1 cellular context compared by ENCODE assay signal in the genomic region with DNA sequence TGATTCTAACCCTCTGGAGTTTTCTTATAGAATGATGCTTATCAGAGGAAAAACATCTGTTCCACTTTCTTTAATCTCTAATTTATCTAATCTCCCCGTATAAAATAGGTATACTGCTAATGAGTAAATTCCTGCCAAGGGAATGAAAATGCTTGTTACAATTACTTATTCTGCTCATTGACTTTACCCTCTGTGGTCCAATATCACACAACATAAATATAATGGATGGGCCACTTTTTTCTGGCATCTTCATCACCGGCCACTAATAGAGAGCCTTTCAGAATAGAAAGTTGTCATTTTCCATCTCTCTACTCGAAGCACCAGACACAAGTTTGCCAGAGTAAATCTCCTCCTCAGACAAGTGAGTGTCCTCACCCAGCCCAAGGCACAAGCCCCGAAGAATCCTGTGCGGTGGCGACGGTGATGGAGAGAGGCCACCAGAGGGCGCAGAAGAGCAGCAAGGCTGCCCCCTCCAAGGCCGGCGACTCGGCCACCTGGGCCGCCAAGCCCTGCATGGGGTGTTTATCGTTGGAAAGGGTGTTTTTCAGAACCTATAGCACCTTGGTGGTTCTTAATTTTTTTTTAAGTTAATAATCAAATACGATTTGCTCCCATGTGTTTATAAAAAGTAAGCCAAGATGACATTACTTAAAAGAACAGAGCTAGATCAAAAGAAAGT.
A peak's percentile ranks its signal among the peaks of the same experiment; 100 is the strongest.
TF ChIP-seq lines count a peak whose summit lies in the region.

No MANE protein-coding gene starts in this region.

TF ChIP-seq in HepG2, 621 proteins besides CTCF, POLR2A, EP300 and RAD21 (continued from another document and continues in another):
- TF ChIP-seq, protein P1, sequence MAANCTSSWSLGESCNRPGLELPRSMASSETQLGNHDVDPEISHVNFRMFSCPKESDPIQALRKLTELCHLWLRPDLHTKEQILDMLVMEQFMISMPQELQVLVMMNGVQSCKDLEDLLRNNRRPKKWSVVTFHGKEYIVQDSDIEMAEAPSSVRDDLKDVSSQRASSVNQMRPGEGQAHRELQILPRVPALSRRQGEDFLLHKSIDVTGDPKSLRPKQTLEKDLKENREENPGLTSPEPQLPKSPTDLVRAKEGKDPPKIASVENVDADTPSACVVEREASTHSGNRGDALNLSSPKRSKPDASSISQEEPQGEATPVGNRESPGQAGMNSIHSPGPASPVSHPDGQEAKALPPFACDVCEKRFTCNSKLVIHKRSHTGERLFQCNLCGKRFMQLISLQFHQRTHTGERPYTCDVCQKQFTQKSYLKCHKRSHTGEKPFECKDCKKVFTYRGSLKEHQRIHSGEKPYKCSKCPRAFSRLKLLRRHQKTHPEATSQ (CRISPR knock-in tag; IDR thresholded peaks at IDR 0.05; ENCODE audit: borderline replicate concordance) = no peak
- TF ChIP-seq KMT2A (CRISPR knock-in tag; IDR thresholded peaks at IDR 0.05) (0 out of 2 replicates have a peak, but pooled peaks have one; percentile 26), NFATC3 (CRISPR knock-in tag; IDR thresholded peaks at IDR 0.05) (no peak), ARNTL (CRISPR knock-in tag; IDR thresholded peaks at IDR 0.05) (no peak), SP1 (IDR thresholded peaks at IDR 0.05) (no peak), SP1 (CRISPR knock-in tag; IDR thresholded peaks at IDR 0.05) (no peak), MAFF (IDR thresholded peaks at IDR 0.05; ENCODE audit: low read depth, low read length) (no peak), PAX8 (CRISPR knock-in tag; IDR thresholded peaks at IDR 0.05; ENCODE audit: borderline replicate concordance) (no peak), GABPB1 (CRISPR knock-in tag; IDR thresholded peaks at IDR 0.05) (peak; percentile 60; the same call in 1 of the 2 replicates), SOX5 (CRISPR knock-in tag; IDR thresholded peaks at IDR 0.05; ENCODE audit: borderline replicate concordance) (0 out of 2 replicates have a peak, but pooled peaks have one; percentile 23), ZNF121 (CRISPR knock-in tag; IDR thresholded peaks at IDR 0.05) (no peak), JARID2 (CRISPR knock-in tag; IDR thresholded peaks at IDR 0.05; ENCODE audit: insufficient replicate concordance) (no peak), ZSCAN29 (CRISPR knock-in tag; conservative IDR thresholded peaks at IDR 0.05) (no peak), ISX (CRISPR knock-in tag; conservative IDR thresholded peaks at IDR 0.05) (no peak), SOX13 (IDR thresholded peaks at IDR 0.05) (no peak), SOX13 (CRISPR knock-in tag; conservative IDR thresholded peaks at IDR 0.05 in 1 of 2, IDR thresholded peaks at IDR 0.05 in 1 of 2) (no peak), RELA (CRISPR knock-in tag; IDR thresholded peaks at IDR 0.05) (no peak), SALL1 (CRISPR knock-in tag; IDR thresholded peaks at IDR 0.05) (peak; percentile 63; the same call in 1 of the 2 replicates), ZNF598 (CRISPR knock-in tag; IDR thresholded peaks at IDR 0.05; ENCODE audit: borderline replicate concordance) (no peak), TEAD3 (CRISPR knock-in tag; optimal IDR thresholded peaks at IDR 0.05; ENCODE audit: borderline replicate concordance) (no peak), ZNF263 (CRISPR knock-in tag; IDR thresholded peaks at IDR 0.05) (no peak), BRD4 (CRISPR knock-in tag; IDR thresholded peaks at IDR 0.05) (no peak), ZNF878 (CRISPR knock-in tag; IDR thresholded peaks at IDR 0.05) (no peak; the same call in 1 of the 2 replicates), NFE2 (CRISPR knock-in tag; IDR thresholded peaks at IDR 0.05) (no peak)
- TF ChIP-seq, protein P2, sequence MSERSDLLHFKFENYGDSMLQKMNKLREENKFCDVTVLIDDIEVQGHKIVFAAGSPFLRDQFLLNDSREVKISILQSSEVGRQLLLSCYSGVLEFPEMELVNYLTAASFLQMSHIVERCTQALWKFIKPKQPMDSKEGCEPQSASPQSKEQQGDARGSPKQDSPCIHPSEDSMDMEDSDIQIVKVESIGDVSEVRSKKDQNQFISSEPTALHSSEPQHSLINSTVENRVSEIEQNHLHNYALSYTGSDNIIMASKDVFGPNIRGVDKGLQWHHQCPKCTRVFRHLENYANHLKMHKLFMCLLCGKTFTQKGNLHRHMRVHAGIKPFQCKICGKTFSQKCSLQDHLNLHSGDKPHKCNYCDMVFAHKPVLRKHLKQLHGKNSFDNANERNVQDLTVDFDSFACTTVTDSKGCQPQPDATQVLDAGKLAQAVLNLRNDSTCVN (CRISPR knock-in tag; IDR thresholded peaks at IDR 0.05; ENCODE audit: borderline replicate concordance) = peak; percentile 49; the same call in 1 of the 2 replicates
- TF ChIP-seq, protein P3, sequence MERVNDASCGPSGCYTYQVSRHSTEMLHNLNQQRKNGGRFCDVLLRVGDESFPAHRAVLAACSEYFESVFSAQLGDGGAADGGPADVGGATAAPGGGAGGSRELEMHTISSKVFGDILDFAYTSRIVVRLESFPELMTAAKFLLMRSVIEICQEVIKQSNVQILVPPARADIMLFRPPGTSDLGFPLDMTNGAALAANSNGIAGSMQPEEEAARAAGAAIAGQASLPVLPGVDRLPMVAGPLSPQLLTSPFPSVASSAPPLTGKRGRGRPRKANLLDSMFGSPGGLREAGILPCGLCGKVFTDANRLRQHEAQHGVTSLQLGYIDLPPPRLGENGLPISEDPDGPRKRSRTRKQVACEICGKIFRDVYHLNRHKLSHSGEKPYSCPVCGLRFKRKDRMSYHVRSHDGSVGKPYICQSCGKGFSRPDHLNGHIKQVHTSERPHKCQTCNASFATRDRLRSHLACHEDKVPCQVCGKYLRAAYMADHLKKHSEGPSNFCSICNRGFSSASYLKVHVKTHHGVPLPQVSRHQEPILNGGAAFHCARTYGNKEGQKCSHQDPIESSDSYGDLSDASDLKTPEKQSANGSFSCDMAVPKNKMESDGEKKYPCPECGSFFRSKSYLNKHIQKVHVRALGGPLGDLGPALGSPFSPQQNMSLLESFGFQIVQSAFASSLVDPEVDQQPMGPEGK (CRISPR knock-in tag; IDR thresholded peaks at IDR 0.05) = no peak; the same call in 1 of the 2 replicates
- TF ChIP-seq, protein P4, sequence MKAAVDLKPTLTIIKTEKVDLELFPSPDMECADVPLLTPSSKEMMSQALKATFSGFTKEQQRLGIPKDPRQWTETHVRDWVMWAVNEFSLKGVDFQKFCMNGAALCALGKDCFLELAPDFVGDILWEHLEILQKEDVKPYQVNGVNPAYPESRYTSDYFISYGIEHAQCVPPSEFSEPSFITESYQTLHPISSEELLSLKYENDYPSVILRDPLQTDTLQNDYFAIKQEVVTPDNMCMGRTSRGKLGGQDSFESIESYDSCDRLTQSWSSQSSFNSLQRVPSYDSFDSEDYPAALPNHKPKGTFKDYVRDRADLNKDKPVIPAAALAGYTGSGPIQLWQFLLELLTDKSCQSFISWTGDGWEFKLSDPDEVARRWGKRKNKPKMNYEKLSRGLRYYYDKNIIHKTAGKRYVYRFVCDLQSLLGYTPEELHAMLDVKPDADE (CRISPR knock-in tag; IDR thresholded peaks at IDR 0.05) = no peak
- TF ChIP-seq, protein P5, sequence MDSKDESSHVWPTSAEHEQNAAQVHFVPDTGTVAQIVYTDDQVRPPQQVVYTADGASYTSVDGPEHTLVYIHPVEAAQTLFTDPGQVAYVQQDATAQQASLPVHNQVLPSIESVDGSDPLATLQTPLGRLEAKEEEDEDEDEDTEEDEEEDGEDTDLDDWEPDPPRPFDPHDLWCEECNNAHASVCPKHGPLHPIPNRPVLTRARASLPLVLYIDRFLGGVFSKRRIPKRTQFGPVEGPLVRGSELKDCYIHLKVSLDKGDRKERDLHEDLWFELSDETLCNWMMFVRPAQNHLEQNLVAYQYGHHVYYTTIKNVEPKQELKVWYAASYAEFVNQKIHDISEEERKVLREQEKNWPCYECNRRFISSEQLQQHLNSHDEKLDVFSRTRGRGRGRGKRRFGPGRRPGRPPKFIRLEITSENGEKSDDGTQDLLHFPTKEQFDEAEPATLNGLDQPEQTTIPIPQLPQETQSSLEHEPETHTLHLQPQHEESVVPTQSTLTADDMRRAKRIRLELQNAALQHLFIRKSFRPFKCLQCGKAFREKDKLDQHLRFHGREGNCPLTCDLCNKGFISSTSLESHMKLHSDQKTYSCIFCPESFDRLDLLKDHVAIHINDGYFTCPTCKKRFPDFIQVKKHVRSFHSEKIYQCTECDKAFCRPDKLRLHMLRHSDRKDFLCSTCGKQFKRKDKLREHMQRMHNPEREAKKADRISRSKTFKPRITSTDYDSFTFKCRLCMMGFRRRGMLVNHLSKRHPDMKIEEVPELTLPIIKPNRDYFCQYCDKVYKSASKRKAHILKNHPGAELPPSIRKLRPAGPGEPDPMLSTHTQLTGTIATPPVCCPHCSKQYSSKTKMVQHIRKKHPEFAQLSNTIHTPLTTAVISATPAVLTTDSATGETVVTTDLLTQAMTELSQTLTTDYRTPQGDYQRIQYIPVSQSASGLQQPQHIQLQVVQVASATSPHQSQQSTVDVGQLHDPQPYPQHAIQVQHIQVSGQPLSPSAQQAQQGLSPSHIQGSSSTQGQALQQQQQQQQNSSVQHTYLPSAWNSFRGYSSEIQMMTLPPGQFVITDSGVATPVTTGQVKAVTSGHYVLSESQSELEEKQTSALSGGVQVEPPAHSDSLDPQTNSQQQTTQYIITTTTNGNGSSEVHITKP (CRISPR knock-in tag; IDR thresholded peaks at IDR 0.05; ENCODE audit: low read depth) = no peak
- TF ChIP-seq, protein P6, sequence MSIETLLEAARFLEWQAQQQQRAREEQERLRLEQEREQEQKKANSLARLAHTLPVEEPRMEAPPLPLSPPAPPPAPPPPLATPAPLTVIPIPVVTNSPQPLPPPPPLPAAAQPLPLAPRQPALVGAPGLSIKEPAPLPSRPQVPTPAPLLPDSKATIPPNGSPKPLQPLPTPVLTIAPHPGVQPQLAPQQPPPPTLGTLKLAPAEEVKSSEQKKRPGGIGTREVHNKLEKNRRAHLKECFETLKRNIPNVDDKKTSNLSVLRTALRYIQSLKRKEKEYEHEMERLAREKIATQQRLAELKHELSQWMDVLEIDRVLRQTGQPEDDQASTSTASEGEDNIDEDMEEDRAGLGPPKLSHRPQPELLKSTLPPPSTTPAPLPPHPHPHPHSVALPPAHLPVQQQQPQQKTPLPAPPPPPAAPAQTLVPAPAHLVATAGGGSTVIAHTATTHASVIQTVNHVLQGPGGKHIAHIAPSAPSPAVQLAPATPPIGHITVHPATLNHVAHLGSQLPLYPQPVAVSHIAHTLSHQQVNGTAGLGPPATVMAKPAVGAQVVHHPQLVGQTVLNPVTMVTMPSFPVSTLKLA (IDR thresholded peaks at IDR 0.05) = no peak
- TF ChIP-seq, protein P7, sequence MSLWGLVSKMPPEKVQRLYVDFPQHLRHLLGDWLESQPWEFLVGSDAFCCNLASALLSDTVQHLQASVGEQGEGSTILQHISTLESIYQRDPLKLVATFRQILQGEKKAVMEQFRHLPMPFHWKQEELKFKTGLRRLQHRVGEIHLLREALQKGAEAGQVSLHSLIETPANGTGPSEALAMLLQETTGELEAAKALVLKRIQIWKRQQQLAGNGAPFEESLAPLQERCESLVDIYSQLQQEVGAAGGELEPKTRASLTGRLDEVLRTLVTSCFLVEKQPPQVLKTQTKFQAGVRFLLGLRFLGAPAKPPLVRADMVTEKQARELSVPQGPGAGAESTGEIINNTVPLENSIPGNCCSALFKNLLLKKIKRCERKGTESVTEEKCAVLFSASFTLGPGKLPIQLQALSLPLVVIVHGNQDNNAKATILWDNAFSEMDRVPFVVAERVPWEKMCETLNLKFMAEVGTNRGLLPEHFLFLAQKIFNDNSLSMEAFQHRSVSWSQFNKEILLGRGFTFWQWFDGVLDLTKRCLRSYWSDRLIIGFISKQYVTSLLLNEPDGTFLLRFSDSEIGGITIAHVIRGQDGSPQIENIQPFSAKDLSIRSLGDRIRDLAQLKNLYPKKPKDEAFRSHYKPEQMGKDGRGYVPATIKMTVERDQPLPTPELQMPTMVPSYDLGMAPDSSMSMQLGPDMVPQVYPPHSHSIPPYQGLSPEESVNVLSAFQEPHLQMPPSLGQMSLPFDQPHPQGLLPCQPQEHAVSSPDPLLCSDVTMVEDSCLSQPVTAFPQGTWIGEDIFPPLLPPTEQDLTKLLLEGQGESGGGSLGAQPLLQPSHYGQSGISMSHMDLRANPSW (CRISPR knock-in tag; IDR thresholded peaks at IDR 0.05; ENCODE audit: borderline replicate concordance) = no peak
- TF ChIP-seq, protein P8, sequence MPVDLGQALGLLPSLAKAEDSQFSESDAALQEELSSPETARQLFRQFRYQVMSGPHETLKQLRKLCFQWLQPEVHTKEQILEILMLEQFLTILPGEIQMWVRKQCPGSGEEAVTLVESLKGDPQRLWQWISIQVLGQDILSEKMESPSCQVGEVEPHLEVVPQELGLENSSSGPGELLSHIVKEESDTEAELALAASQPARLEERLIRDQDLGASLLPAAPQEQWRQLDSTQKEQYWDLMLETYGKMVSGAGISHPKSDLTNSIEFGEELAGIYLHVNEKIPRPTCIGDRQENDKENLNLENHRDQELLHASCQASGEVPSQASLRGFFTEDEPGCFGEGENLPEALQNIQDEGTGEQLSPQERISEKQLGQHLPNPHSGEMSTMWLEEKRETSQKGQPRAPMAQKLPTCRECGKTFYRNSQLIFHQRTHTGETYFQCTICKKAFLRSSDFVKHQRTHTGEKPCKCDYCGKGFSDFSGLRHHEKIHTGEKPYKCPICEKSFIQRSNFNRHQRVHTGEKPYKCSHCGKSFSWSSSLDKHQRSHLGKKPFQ (CRISPR knock-in tag; IDR thresholded peaks at IDR 0.05; ENCODE audit: insufficient replicate concordance) = no peak
- TF ChIP-seq, protein P9, sequence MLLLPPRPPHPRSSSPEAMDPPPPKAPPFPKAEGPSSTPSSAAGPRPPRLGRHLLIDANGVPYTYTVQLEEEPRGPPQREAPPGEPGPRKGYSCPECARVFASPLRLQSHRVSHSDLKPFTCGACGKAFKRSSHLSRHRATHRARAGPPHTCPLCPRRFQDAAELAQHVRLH (CRISPR knock-in tag; IDR thresholded peaks at IDR 0.05; ENCODE audit: borderline replicate concordance, low read depth) = no peak
